ENCODE assay signal across 1 cellular context in genomic region chr4:1168291-1169031, GRCh38.
TF ChIP-seq lines count a peak whose summit lies in the region.

No MANE protein-coding gene starts in this region.

TF ChIP-seq in HCT116, 20 proteins besides CTCF, POLR2A, EP300 and RAD21 (continued from another document):
- TF ChIP-seq REST (IDR thresholded peaks at IDR 0.05; ENCODE audit: low read depth) (no peak), TCF7L2 (IDR thresholded peaks at IDR 0.05; ENCODE audit: borderline replicate concordance, extremely low read depth, insufficient read depth, insufficient read length) (no peak), SP1 (IDR thresholded peaks at IDR 0.05; ENCODE audit: low read depth) (no peak), ATF3 (IDR thresholded peaks at IDR 0.05) (no peak), POLR2AphosphoS5 (IDR thresholded peaks at IDR 0.05; ENCODE audit: low read depth, low read length) (no peak), YY1 (IDR thresholded peaks at IDR 0.05; ENCODE audit: extremely low read depth, insufficient replicate concordance, low read depth, low read length) (no peak), EGR1 (IDR thresholded peaks at IDR 0.05; ENCODE audit: low read depth) (no peak), FOSL1 (IDR thresholded peaks at IDR 0.05; ENCODE audit: low read depth) (no peak), CBX3 (IDR thresholded peaks at IDR 0.05; ENCODE audit: low read depth) (no peak), EZH2phosphoT487 (IDR thresholded peaks at IDR 0.05; ENCODE audit: borderline replicate concordance) (no peak), JUND (IDR thresholded peaks at IDR 0.05) (no peak), MAX (IDR thresholded peaks at IDR 0.05) (no peak), ZBTB33 (IDR thresholded peaks at IDR 0.05; ENCODE audit: extremely low read depth, insufficient replicate concordance, low read length) (no peak), ELF1 (IDR thresholded peaks at IDR 0.05; ENCODE audit: borderline replicate concordance, low read depth) (no peak), ZFX (IDR thresholded peaks at IDR 0.05) (no peak), ZNF274 (IDR thresholded peaks at IDR 0.05; ENCODE audit: low read depth, low read length) (no peak), SIN3A (IDR thresholded peaks at IDR 0.05; ENCODE audit: low read depth) (no peak)
